24 cellular contexts compared by ENCODE assay signal in genomic region chr22:23023294-23023693, GRCh38.
"Had no signal": no experiment of that assay in that cellular context is flagged by ENCODE, and none has a peak within 500 bp of the region (broad histone marks: within the 10 kb centered on the region; RNA-seq: fewer than 3 reads in every experiment).

No MANE protein-coding gene starts in this region.

- H3K27ac Mint-ChIP-seq: activated CD4-positive, alpha-beta memory T cell treated with anti-CD3 and anti-CD28 coated beads, Interleukin-2, amount 10 ng/mL, durations not matched to agents 7 days and 5 days; activated CD4-positive, alpha-beta T cell treated with anti-CD3 and anti-CD28 coated beads for 36 hours; activated naive CD8-positive, alpha-beta T cell treated with anti-CD3 and anti-CD28 coated beads, Interleukin-2, amount 10 ng/mL, durations not matched to agents 7 days and 5 days; T-cell had no signal

- H3K27me3 ChIP-seq: adrenal gland, breast epithelium had no signal

- DNase-seq: activated CD4-positive, alpha-beta memory T cell treated with anti-CD3 and anti-CD28 coated beads, Interleukin-2, amount 10 ng/mL, durations not matched to agents 7 days and 5 days; activated CD4-positive, alpha-beta T cell treated with anti-CD3 and anti-CD28 coated beads for 36 hours; activated CD4-positive, alpha-beta T cell treated with anti-CD3 and anti-CD28 coated beads, Interleukin-2, amount 50 U/mL, for 1 hour; activated CD8-positive, alpha-beta memory T cell treated with anti-CD3 and anti-CD28 coated beads, Interleukin-2, amount 50 U/mL, for 48 hours; activated naive CD4-positive, alpha-beta T cell treated with anti-CD3 and anti-CD28 coated beads, Interleukin-2, amount 50 U/mL, for 16 hours; activated naive CD8-positive, alpha-beta T cell treated with anti-CD3 and anti-CD28 coated beads, Interleukin-2, amount 10 ng/mL, durations not matched to agents 7 days and 5 days; activated T-cell treated with anti-CD3 and anti-CD28 coated beads, Interleukin-2, amount 50 U/mL, for 1 hour; adrenal gland; aorta; caudate nucleus; Kasumi-1; NCI-H1105 treated with DMSO at 0.1 percent for 48 hours; NCI-H1436 treated with DMSO at 0.1 percent for 48 hours; NCI-H187; NCI-H2081; NCI-H69; T-cell; T-helper 2 cell; T1000 had no signal

- H3K4me3 Mint-ChIP-seq: activated CD4-positive, alpha-beta memory T cell treated with anti-CD3 and anti-CD28 coated beads, Interleukin-2, amount 10 ng/mL, durations not matched to agents 7 days and 5 days; activated CD4-positive, alpha-beta T cell treated with anti-CD3 and anti-CD28 coated beads for 36 hours; activated naive CD8-positive, alpha-beta T cell treated with anti-CD3 and anti-CD28 coated beads, Interleukin-2, amount 10 ng/mL, durations not matched to agents 7 days and 5 days; T-cell had no signal

- H3K27ac ChIP-seq: adrenal gland, breast epithelium, SK-N-MC, VCaP had no signal

- FAIRE-seq: TTC549 had no signal

- H3K4me1 ChIP-seq: adrenal gland, breast epithelium had no signal

- H3K4me3 ChIP-seq: adrenal gland, breast epithelium, SK-N-MC had no signal

- H3K36me3 Mint-ChIP-seq: activated naive CD8-positive, alpha-beta T cell treated with anti-CD3 and anti-CD28 coated beads, Interleukin-2, amount 10 ng/mL, durations not matched to agents 7 days and 5 days; T-cell had no signal

- H3K9me3 Mint-ChIP-seq: activated CD4-positive, alpha-beta memory T cell treated with anti-CD3 and anti-CD28 coated beads, Interleukin-2, amount 10 ng/mL, durations not matched to agents 7 days and 5 days had no signal

- H3K4me1 Mint-ChIP-seq: activated CD4-positive, alpha-beta memory T cell treated with anti-CD3 and anti-CD28 coated beads, Interleukin-2, amount 10 ng/mL, durations not matched to agents 7 days and 5 days; activated CD4-positive, alpha-beta T cell treated with anti-CD3 and anti-CD28 coated beads for 36 hours; activated naive CD8-positive, alpha-beta T cell treated with anti-CD3 and anti-CD28 coated beads, Interleukin-2, amount 10 ng/mL, durations not matched to agents 7 days and 5 days; T-cell had no signal

- H3K36me3 ChIP-seq: adrenal gland, breast epithelium had no signal

- ATAC-seq: activated CD4-positive, alpha-beta T cell treated with anti-CD3 and anti-CD28 coated beads for 36 hours; Right ventricle myocardium inferior; T-cell had no signal

- H3K9me3 ChIP-seq: adrenal gland, breast epithelium had no signal
